1 cellular context compared by ENCODE assay signal in the genomic region with DNA sequence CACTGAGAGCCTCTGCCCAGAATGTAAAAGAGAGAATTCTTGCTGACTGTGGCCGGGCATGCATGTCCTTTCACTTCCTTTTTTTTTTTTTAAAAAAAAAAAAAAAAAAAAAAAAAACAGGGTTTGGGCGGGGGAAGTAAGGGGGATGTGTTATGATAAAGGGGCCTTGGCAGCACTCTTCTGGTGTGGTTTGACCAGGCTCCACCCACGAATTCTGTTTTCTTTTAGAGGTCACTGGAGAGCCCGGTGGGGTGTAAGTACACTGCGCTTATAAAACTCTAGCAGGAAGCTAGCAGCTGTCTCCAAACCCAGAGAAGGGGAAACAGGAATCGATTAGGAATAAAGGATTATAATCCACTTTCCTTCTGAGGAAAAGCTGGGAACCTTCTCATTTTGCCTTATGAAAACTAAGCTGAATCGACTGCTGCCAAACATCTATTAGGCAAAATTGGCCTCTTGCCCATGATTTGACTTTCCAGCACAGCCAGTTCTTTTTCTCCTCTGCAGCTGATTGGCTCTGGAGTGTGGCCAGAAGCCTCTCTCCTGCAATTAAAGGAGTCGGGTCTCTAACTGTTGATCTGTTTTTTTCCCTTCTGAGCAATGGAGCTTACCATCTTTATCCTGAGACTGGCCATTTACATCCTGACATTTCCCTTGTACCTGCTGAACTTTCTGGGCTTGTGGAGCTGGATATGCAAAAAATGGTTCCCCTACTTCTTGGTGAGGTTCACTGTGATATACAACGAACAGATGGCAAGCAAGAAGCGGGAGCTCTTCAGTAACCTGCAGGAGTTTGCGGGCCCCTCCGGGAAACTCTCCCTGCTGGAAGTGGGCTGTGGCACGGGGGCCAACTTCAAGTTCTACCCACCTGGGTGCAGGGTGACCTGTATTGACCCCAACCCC.
A peak's percentile ranks its signal among the peaks of the same experiment; 100 is the strongest.
TF ChIP-seq lines count a peak whose summit lies in the region.

No MANE protein-coding gene starts in this region.

TF ChIP-seq in K562, 482 proteins besides CTCF, POLR2A, EP300 and RAD21 (continued from another document and continues in another):
- TF ChIP-seq, protein P1, sequence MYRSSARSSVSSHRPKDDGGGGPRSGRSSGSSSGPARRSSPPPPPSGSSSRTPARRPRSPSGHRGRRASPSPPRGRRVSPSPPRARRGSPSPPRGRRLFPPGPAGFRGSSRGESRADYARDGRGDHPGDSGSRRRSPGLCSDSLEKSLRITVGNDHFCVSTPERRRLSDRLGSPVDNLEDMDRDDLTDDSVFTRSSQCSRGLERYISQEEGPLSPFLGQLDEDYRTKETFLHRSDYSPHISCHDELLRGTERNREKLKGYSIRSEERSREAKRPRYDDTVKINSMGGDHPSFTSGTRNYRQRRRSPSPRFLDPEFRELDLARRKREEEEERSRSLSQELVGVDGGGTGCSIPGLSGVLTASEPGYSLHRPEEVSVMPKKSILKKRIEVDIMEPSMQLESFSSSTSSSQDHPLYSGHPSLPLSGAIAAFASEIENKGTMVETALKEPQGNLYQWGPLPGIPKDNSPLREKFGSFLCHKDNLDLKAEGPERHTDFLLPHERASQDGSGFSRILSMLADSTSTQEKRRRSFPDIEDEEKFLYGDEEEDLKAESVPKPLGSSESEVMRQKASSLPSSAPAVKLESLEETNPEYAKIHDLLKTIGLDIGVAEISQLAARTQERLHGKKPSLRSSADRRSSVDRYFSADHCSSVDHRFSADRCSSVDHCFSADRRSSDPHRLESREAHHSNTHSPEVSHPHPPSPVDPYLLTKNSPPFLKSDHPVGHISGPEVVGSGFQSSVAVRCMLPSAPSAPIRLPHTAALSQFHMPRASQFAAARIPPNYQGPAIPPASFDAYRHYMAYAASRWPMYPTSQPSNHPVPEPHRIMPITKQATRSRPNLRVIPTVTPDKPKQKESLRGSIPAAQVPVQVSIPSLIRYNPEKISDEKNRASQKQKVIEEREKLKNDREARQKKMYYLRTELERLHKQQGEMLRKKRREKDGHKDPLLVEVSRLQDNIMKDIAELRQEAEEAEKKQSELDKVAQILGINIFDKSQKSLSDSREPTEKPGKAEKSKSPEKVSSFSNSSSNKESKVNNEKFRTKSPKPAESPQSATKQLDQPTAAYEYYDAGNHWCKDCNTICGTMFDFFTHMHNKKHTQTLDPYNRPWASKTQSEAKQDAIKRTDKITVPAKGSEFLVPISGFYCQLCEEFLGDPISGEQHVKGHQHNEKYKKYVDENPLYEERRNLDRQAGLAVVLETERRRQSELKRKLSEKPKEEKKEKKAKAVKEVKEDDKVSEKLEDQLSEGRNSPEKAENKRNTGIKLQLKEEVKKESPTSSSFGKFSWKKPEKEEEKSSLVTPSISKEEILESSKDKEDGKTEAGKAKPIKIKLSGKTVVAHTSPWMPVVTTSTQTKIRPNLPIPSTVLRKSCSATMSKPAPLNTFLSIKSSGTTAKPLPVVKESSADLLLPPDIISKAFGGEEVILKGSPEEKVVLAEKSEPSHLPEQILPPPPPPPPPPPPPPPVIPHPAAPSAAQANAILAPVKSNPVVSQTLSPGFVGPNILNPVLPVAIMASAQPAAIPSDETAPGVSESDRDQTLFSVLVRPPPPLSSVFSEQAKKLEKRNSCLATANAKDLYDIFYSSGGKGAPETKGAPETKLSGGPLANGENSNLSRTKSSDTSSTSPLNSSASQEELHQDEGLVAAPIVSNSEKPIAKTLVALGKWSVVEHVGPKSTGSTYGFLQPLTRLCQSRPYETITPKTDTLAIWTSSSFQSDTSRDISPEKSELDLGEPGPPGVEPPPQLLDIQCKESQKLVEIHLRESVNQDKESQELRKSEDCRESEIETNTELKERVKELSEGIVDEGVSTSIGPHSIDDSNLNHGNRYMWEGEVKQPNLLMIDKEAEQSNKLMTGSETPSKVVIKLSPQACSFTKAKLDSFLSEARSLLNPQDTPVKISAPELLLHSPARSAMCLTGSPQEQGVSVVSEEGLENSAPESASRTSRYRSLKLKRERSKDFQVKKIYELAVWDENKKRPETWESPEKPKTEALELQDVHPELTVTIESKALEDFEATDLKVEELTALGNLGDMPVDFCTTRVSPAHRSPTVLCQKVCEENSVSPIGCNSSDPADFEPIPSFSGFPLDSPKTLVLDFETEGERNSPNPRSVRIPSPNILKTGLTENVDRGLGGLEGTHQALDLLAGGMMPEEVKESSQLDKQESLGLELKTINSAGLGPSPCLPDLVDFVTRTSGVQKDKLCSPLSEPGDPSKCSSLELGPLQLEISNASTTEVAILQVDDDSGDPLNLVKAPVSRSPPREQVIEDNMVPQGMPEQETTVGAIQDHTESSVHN (IDR thresholded peaks at IDR 0.05; ENCODE audit: borderline replicate concordance in 1 of 2, low read depth in 1 of 2): no peak
- TF ChIP-seq TFE3 (CRISPR knock-in tag; IDR thresholded peaks at IDR 0.05) (no peak), ZNF431 (CRISPR knock-in tag; IDR thresholded peaks at IDR 0.05) (no peak), TEAD2 (tag; IDR thresholded peaks at IDR 0.05) (no peak), CBFB (CRISPR knock-in tag; IDR thresholded peaks at IDR 0.05) (no peak), HSF4 (CRISPR knock-in tag; IDR thresholded peaks at IDR 0.05; ENCODE audit: borderline replicate concordance) (no peak), ATF7 (IDR thresholded peaks at IDR 0.05) (no peak), TBL1XR1 (IDR thresholded peaks at IDR 0.05; ENCODE audit: low read length in 2 of 2) (no peak), ZNF12 (CRISPR knock-in tag; IDR thresholded peaks at IDR 0.05) (no peak), NR4A1 (CRISPR knock-in tag; IDR thresholded peaks at IDR 0.05) (no peak), NR4A1 (tag; IDR thresholded peaks at IDR 0.05) (no peak), PHB (CRISPR knock-in tag; IDR thresholded peaks at IDR 0.05) (no peak), ZBED1 (IDR thresholded peaks at IDR 0.05) (no peak), FOSL1 (tag; conservative IDR thresholded peaks at IDR 0.05) (no peak; the same call in 1 of the 2 replicates), NFRKB (IDR thresholded peaks at IDR 0.05; ENCODE audit: low read depth) (no peak; the same call in 1 of the 2 replicates), POLR2G (IDR thresholded peaks at IDR 0.05; ENCODE audit: low read depth, low read length) (no peak), ZNF175 (CRISPR knock-in tag; IDR thresholded peaks at IDR 0.05; ENCODE audit: low read depth) (no peak), HDAC8 (tag; IDR thresholded peaks at IDR 0.05) (no peak), MLLT1 (IDR thresholded peaks at IDR 0.05) (no peak), TAF9B (IDR thresholded peaks at IDR 0.05; ENCODE audit: partially characterized antibody) (no peak), POU5F1 (IDR thresholded peaks at IDR 0.05; ENCODE audit: borderline replicate concordance, low read depth, low read length, partially characterized antibody) (no peak), SIN3A (IDR thresholded peaks at IDR 0.05; ENCODE audit: borderline replicate concordance in 2 of 2, control insufficient read depth in 1 of 2, low read depth in 2 of 2, low read length in 2 of 2) (no peak), CTBP1 (IDR thresholded peaks at IDR 0.05; ENCODE audit: borderline replicate concordance) (no peak), C11orf30 (IDR thresholded peaks at IDR 0.05; ENCODE audit: low read depth) (peak; percentile 20; the same call in 1 of the 2 replicates), TAF1 (IDR thresholded peaks at IDR 0.05; ENCODE audit: control insufficient read depth, extremely low read depth, insufficient read depth, low read length, severe bottlenecking) (peak; percentile 86), GATA2 (CRISPR knock-in tag; IDR thresholded peaks at IDR 0.05) (no peak), PTRF (tag; IDR thresholded peaks at IDR 0.05) (no peak), PHB2 (IDR thresholded peaks at IDR 0.05; ENCODE audit: low read depth) (no peak), ZNF263 (CRISPR knock-in tag; IDR thresholded peaks at IDR 0.05; ENCODE audit: borderline replicate concordance) (no peak), CXXC5 (CRISPR knock-in tag; IDR thresholded peaks at IDR 0.05) (no peak), ATF1 (CRISPR knock-in tag; IDR thresholded peaks at IDR 0.05) (no peak), ATF1 (tag; IDR thresholded peaks at IDR 0.05) (peak; percentile 26; the same call in 1 of the 2 replicates), SIX5 (IDR thresholded peaks at IDR 0.05; ENCODE audit: borderline replicate concordance in 1 of 2, insufficient read depth in 1 of 2, low read depth in 1 of 2, low read length in 2 of 2) (no peak), THRA (IDR thresholded peaks at IDR 0.05) (no peak), ZNF140 (CRISPR knock-in tag; IDR thresholded peaks at IDR 0.05) (no peak), BCL6 (CRISPR knock-in tag; IDR thresholded peaks at IDR 0.05) (no peak), ZBTB8A (IDR thresholded peaks at IDR 0.05; ENCODE audit: partially characterized antibody) (no peak), PML (IDR thresholded peaks at IDR 0.05; ENCODE audit: low read length) (no peak), PTTG1 (tag; IDR thresholded peaks at IDR 0.05; ENCODE audit: low read depth) (no peak), HDAC6 (IDR thresholded peaks at IDR 0.05; ENCODE audit: low read depth, low read length) (no peak), HNRNPK (IDR thresholded peaks at IDR 0.05; ENCODE audit: low read depth, low read length, poor library complexity, severe bottlenecking) (no peak)
- TF ChIP-seq, protein P2, sequence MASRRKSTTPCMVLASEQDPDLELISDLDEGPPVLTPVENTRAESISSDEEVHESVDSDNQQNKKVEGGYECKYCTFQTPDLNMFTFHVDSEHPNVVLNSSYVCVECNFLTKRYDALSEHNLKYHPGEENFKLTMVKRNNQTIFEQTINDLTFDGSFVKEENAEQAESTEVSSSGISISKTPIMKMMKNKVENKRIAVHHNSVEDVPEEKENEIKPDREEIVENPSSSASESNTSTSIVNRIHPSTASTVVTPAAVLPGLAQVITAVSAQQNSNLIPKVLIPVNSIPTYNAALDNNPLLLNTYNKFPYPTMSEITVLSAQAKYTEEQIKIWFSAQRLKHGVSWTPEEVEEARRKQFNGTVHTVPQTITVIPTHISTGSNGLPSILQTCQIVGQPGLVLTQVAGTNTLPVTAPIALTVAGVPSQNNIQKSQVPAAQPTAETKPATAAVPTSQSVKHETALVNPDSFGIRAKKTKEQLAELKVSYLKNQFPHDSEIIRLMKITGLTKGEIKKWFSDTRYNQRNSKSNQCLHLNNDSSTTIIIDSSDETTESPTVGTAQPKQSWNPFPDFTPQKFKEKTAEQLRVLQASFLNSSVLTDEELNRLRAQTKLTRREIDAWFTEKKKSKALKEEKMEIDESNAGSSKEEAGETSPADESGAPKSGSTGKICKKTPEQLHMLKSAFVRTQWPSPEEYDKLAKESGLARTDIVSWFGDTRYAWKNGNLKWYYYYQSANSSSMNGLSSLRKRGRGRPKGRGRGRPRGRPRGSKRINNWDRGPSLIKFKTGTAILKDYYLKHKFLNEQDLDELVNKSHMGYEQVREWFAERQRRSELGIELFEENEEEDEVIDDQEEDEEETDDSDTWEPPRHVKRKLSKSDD (conservative IDR thresholded peaks at IDR 0.05; ENCODE audit: low read length): no peak
- TF ChIP-seq, protein P3, sequence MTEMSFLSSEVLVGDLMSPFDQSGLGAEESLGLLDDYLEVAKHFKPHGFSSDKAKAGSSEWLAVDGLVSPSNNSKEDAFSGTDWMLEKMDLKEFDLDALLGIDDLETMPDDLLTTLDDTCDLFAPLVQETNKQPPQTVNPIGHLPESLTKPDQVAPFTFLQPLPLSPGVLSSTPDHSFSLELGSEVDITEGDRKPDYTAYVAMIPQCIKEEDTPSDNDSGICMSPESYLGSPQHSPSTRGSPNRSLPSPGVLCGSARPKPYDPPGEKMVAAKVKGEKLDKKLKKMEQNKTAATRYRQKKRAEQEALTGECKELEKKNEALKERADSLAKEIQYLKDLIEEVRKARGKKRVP (CRISPR knock-in tag; IDR thresholded peaks at IDR 0.05): no peak
- TF ChIP-seq, protein P4, sequence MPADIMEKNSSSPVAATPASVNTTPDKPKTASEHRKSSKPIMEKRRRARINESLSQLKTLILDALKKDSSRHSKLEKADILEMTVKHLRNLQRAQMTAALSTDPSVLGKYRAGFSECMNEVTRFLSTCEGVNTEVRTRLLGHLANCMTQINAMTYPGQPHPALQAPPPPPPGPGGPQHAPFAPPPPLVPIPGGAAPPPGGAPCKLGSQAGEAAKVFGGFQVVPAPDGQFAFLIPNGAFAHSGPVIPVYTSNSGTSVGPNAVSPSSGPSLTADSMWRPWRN (IDR thresholded peaks at IDR 0.05; ENCODE audit: low read depth): no peak
